In the genomic region with DNA sequence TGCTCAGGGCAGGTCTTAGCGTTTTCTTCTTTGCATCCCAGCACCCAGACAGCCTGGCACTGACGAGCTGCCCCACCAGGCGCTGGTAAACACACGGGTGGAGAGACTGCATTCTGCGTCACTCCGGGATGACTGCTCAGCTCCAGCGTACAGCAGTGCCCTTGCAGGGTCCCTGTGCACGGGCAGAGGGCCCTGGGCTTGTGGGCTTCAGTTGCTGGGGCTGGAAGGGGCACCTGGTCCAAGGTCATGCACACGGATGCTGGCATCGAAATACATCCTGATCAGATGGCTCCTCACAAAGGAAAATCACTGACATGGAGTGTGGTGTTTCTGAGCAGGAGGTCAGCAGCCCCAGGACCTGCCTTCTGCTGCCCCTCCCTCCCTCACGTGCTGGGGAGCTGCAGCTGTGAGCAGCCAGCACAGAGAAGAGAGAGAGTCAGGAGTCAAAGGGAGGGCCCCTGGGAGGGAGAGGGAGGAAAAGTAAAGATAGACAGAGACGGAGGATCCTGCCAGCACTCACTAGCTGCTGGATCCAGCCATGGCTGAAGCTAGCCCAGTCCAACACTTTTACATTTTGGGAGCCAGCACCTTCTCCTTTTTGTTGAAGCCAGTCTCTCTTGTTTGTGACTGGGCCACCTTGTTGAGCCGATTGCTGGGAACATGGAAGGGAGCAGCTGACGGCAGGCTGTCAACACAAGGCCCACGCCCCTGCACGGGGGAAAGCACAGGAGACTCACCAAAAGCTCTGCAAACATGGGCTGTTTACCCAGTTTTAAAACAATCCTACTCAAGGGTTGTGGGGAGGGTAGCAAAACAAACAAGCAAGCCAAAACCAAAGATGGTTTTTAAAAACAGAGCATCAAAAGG, we compare ENCODE assay signal across 1 cellular context.
TF ChIP-seq lines count a peak whose summit lies in the region.

No MANE protein-coding gene starts in this region.

TF ChIP-seq in H1, 55 proteins besides CTCF, POLR2A, EP300 and RAD21:
- TF ChIP-seq, protein P1, sequence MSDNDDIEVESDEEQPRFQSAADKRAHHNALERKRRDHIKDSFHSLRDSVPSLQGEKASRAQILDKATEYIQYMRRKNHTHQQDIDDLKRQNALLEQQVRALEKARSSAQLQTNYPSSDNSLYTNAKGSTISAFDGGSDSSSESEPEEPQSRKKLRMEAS (IDR thresholded peaks at IDR 0.05) = 0 out of 2 replicates have a peak, but pooled peaks have one; percentile 22
- TF ChIP-seq SIX5 (IDR thresholded peaks at IDR 0.05; ENCODE audit: low read depth, low read length) (no peak), RFX5 (IDR thresholded peaks at IDR 0.05; ENCODE audit: borderline replicate concordance, low read depth, low read length) (no peak), SUZ12 (IDR thresholded peaks at IDR 0.05; ENCODE audit: low read length) (no peak)
